ENCODE assay signal across 1 cellular context in genomic region chr2:9782197-9782719, GRCh38.
TF ChIP-seq lines count a peak whose summit lies in the region.

No MANE protein-coding gene starts in this region.

TF ChIP-seq in HepG2, 621 proteins besides CTCF, POLR2A, EP300 and RAD21 (continued from another document):
- TF ChIP-seq RFX3 (CRISPR knock-in tag; IDR thresholded peaks at IDR 0.05) = peak; percentile 58; the same call in 1 of the 2 replicates
- TF ChIP-seq ZNF296 (CRISPR knock-in tag; conservative IDR thresholded peaks at IDR 0.05) = no peak
- no peak for TF ChIP-seq XBP1 (CRISPR knock-in tag; IDR thresholded peaks at IDR 0.05)
- TF ChIP-seq GTF2F1 (IDR thresholded peaks at IDR 0.05; ENCODE audit: low read length) = no peak
- no peak for TF ChIP-seq XRCC5 (optimal IDR thresholded peaks at IDR 0.05; ENCODE audit: low read length)
- TF ChIP-seq ZNF556 (CRISPR knock-in tag; IDR thresholded peaks at IDR 0.05; ENCODE audit: borderline replicate concordance) = no peak
- no peak for TF ChIP-seq YEATS4 (CRISPR knock-in tag; IDR thresholded peaks at IDR 0.05; ENCODE audit: borderline replicate concordance)
- no peak for TF ChIP-seq NRL (CRISPR knock-in tag; IDR thresholded peaks at IDR 0.05; ENCODE audit: borderline replicate concordance)
- no peak for TF ChIP-seq AKAP8 (CRISPR knock-in tag; IDR thresholded peaks at IDR 0.05)
- peak; percentile 43; the same call in 1 of the 2 replicates for TF ChIP-seq RFX1 (IDR thresholded peaks at IDR 0.05)
